In genomic region chr12:52178443-52178842, GRCh38 we compare ENCODE assay signal across 18 cellular contexts. TPM values are rescaled to one million over a fixed set of nuclear protein-coding genes. Genes with fewer than 3 reads are reported as not detected.
A peak's percentile ranks its signal among the peaks of the same experiment; 100 is the strongest.
DNase-seq lines count a peak whose midpoint lies in the region; ATAC-seq, FAIRE-seq and TF ChIP-seq lines count a peak whose summit lies in the region.
"Had no signal": no experiment of that assay in that cellular context is flagged by ENCODE, and none has a peak within 500 bp of the region (broad histone marks: within the 10 kb centered on the region; RNA-seq: fewer than 3 reads in every experiment).

No MANE protein-coding gene starts in this region.

- ATAC-seq in RWPE2 (ENCODE audit: low read depth) = no peak
- ATAC-seq in HG02623 (IDR thresholded peaks at IDR 0.05; ENCODE audit: unreplicated experiment) = no peak
- no peak for ATAC-seq in HG03460 (IDR thresholded peaks at IDR 0.05; ENCODE audit: unreplicated experiment)

- H3K27ac ChIP-seq in BLaER1 (0 out of 2 replicates have a peak overlapping the region, but pooled peaks have one; percentile 26), RWPE2 (ENCODE audit: poor library complexity, severe bottlenecking) (peak overlapping the region; percentile 91), epithelial cell of prostate (peak overlapping the region; percentile 4), sigmoid colon (peak overlapping the region in 3 of 4 donors; percentile 30 to 70 (median 64))
- H3K27ac ChIP-seq: C4-2B, KMS-11, PC-9 had no signal

- H3K4me3 ChIP-seq in BLaER1 = no peak overlapping the region
- no peak overlapping the region for H3K4me3 ChIP-seq in RWPE2 (ENCODE audit: severe bottlenecking)
- H3K4me3 ChIP-seq in sigmoid colon = no peak overlapping the region
- H3K4me3 ChIP-seq: HAP-1, PC-9 had no signal

- DNase-seq in RWPE2 (ENCODE audit: low spot score) = no peak
- no peak for DNase-seq in epithelial cell of prostate (ENCODE audit: low read depth, low spot score)
- no peak for DNase-seq in sigmoid colon
- no peak for DNase-seq in DMS153 (lab: John Stamatoyannopoulos, UW)
- no peak for DNase-seq in HTR-8/SVneo (ENCODE audit: insufficient read length, low spot score)
- DNase-seq: EL, NCI-H1048, NCI-H2227 treated with DMSO at 0.1 percent for 48 hours, NCI-H524, PC-9, SK-N-SH had no signal

- H4K20me1 ChIP-seq in BLaER1 = no peaks in the 10 kb centered on the region

- TF ChIP-seq EP300 in sigmoid colon (IDR thresholded peaks at IDR 0.05) = peak in 1 of 4 donors; percentile 72

- H3K27me3 ChIP-seq in BLaER1 (no peaks in the 10 kb centered on the region), RWPE2 (ENCODE audit: insufficient read depth, poor library complexity, severe bottlenecking) (no peaks in the 10 kb centered on the region), sigmoid colon (no peaks in the 10 kb centered on the region)

- TF ChIP-seq POLR2A in sigmoid colon (IDR thresholded peaks at IDR 0.05) = no peak

- H3K9me3 ChIP-seq in BLaER1 = no peaks in the 10 kb centered on the region
- no peaks in the 10 kb centered on the region for H3K9me3 ChIP-seq in RWPE2 (ENCODE audit: severe bottlenecking)
- H3K9me3 ChIP-seq in sigmoid colon = no peaks in the 10 kb centered on the region
- H3K9me3 ChIP-seq: HAP-1, SK-N-SH had no signal

- FAIRE-seq in HTR-8/SVneo (lab: Jason Lieb, UNC) = no peak
- FAIRE-seq: A204.1 had no signal

- H3K36me3 ChIP-seq in BLaER1 = no peaks in the 10 kb centered on the region
- H3K36me3 ChIP-seq in RWPE2 (ENCODE audit: low read depth) = peaks cover 6% of the 10 kb centered on the region; the same call in 1 of the 2 replicates
- H3K36me3 ChIP-seq in sigmoid colon = no peaks in the 10 kb centered on the region
- H3K36me3 ChIP-seq: HAP-1 had no signal

- WGBS in sigmoid colon, 2 donors = 83 to 87% methylated on average over 7 of the region's 7 CpGs

- peak overlapping the region; percentile 55 for H3K4me2 ChIP-seq in BLaER1
- H3K4me2 ChIP-seq: KMS-11, PC-9, SK-N-SH had no signal

- intact Hi-C loops in sigmoid colon (cut with DNase I) = no loop called here

- no peak for TF ChIP-seq CTCF in RWPE2 (IDR thresholded peaks at IDR 0.05; ENCODE audit: poor library complexity, severe bottlenecking)
- TF ChIP-seq CTCF in sigmoid colon (IDR thresholded peaks at IDR 0.05) = no peak

- H3K4me1 ChIP-seq in BLaER1 (peaks cover 70% of the 10 kb centered on the region), RWPE2 (ENCODE audit: insufficient read depth, poor library complexity, severe bottlenecking) (peaks cover 36% of the 10 kb centered on the region), sigmoid colon (peaks cover 0 to 35% (median 20%) of the 10 kb centered on the region in 4 donors)
- H3K4me1 ChIP-seq: HAP-1 had no signal

- no peak overlapping the region for H3K9ac ChIP-seq in BLaER1
- H3K9ac ChIP-seq: KMS-11, SK-N-SH had no signal

RNA-seq across cellular contexts. Expression of gene KRT80, which starts 13.4 kb away (rescaled TPM):
- not detected for total RNA-seq in sigmoid colon
- polyA plus RNA-seq in sigmoid colon = under 1 TPM in 2 of 3 donors, not detected in 1; under 0.01 to 0.34 TPM

RNA-seq across cellular contexts. Expression of gene KRT7, which starts 54.6 kb away (rescaled TPM):
- total RNA-seq in sigmoid colon = 1 to 10 TPM in 1 of 4 donors, under 1 TPM in 1, not detected in 2; 0.27 to 3.2 TPM
- polyA plus RNA-seq in sigmoid colon = 10 to 100 TPM in 1 of 3 donors, 1 to 10 TPM in 2; 1.2 to 12.0 (median 2.4) TPM

Comparison
In these comparisons a context has a peak if more than half of its experiments do, and no peak if none do; other contexts are left out.
1. H3K27ac ChIP-seq: peak in every context shown above with its lines; median percentile 91 in RWPE2; 64 in sigmoid colon; 26 in BLaER1; 4 in epithelial cell of prostate.